In the genomic region with DNA sequence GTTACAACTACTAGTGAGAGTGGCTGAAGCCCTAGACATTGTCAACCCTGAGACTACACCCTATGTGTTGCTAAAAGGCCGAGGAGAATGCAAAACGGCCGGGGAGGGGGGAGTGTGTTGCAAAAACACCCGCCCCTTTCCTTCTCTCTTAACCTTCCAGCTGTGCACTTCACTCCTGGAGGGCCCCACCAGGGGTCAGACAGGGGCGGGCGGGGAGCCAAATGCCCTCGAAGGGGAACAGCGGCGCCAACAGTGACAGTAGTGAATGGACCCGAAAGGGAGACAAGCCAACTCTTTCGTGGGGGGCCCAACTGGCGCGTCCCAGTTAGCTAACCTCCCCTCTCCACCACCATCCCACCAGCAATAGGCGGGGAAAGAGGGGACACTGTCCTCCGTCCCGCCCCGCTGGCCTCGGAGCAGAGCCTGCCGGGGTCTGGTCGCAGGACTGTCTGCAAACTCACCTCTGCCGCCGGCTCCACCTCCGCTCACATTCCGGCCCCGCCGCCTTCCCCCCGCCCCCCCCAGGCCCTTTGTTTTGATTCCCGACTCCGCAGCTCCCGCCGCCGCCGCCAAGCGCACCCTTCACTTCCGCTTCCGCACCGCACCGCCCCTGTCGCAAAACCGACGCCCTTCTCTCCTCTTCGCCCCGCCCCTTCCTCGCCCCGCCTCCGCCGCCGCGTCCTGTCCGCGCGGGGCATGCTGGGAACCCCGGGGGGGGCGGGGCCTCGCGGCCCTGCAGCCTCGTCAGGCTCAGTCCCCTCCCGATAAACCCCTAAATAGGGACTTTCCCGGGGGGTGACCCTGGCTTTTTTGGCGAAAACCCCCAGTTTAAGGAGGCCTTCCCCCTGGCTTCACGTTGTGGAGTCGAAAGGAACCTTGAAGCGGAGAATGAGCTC, we compare ENCODE assay signal across 1 cellular context.
TF ChIP-seq lines count a peak whose summit lies in the region.

A gene with protein sequence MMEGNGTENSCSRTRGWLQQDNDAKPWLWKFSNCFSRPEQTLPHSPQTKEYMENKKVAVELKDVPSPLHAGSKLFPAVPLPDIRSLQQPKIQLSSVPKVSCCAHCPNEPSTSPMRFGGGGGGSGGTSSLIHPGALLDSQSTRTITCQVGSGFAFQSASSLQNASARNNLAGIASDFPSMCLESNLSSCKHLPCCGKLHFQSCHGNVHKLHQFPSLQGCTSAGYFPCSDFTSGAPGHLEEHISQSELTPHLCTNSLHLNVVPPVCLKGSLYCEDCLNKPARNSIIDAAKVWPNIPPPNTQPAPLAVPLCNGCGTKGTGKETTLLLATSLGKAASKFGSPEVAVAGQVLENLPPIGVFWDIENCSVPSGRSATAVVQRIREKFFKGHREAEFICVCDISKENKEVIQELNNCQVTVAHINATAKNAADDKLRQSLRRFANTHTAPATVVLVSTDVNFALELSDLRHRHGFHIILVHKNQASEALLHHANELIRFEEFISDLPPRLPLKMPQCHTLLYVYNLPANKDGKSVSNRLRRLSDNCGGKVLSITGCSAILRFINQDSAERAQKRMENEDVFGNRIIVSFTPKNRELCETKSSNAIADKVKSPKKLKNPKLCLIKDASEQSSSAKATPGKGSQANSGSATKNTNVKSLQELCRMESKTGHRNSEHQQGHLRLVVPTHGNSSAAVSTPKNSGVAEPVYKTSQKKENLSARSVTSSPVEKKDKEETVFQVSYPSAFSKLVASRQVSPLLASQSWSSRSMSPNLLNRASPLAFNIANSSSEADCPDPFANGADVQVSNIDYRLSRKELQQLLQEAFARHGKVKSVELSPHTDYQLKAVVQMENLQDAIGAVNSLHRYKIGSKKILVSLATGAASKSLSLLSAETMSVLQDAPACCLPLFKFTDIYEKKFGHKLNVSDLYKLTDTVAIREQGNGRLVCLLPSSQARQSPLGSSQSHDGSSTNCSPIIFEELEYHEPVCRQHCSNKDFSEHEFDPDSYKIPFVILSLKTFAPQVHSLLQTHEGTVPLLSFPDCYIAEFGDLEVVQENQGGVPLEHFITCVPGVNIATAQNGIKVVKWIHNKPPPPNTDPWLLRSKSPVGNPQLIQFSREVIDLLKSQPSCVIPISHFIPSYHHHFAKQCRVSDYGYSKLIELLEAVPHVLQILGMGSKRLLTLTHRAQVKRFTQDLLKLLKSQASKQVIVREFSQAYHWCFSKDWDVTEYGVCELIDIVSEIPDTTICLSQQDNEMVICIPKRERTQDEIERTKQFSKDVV (N-terminal part only) (minus strand): TSS at position 598 of the 896 bp plus-strand sequence. CDS start 3,921 bp downstream, outside the sequence.

TF ChIP-seq in H1, 55 proteins besides CTCF, POLR2A, EP300 and RAD21:
- TF ChIP-seq, protein P1, sequence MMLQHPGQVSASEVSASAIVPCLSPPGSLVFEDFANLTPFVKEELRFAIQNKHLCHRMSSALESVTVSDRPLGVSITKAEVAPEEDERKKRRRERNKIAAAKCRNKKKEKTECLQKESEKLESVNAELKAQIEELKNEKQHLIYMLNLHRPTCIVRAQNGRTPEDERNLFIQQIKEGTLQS (IDR thresholded peaks at IDR 0.05; ENCODE audit: insufficient read depth, low read depth, low read length), result 0 out of 2 replicates have a peak, but pooled peaks have one; percentile 8
- TF ChIP-seq JUN (IDR thresholded peaks at IDR 0.05; ENCODE audit: low read depth, low read length) (no peak), SAP30 (IDR thresholded peaks at IDR 0.05; ENCODE audit: insufficient read depth, insufficient replicate concordance, low read length) (peak; percentile 94), EZH2 (IDR thresholded peaks at IDR 0.05; ENCODE audit: low read depth, low read length, severe bottlenecking) (no peak), BCL11A (IDR thresholded peaks at IDR 0.05; ENCODE audit: low read depth in 2 of 2, low read length in 2 of 2) (no peak), BRCA1 (IDR thresholded peaks at IDR 0.05; ENCODE audit: low read depth, low read length) (no peak), TEAD4 (IDR thresholded peaks at IDR 0.05; ENCODE audit: low read depth, low read length) (peak; percentile 67), ASH2L (IDR thresholded peaks at IDR 0.05; ENCODE audit: low read length) (peak; percentile 73), TBP (IDR thresholded peaks at IDR 0.05; ENCODE audit: low read depth, low read length) (0 out of 2 replicates have a peak, but pooled peaks have one; percentile 29), GABPA (IDR thresholded peaks at IDR 0.05; ENCODE audit: borderline replicate concordance, insufficient read depth, low read length) (peak; percentile 61; the same call in 1 of the 2 replicates), FOSL1 (IDR thresholded peaks at IDR 0.05; ENCODE audit: insufficient read depth, low read depth, low read length) (no peak), KDM1A (IDR thresholded peaks at IDR 0.05; ENCODE audit: borderline replicate concordance, low read length) (no peak), KDM4A (IDR thresholded peaks at IDR 0.05; ENCODE audit: low read depth, low read length, severe bottlenecking) (peak; percentile 69), NANOG (IDR thresholded peaks at IDR 0.05; ENCODE audit: insufficient read depth, low read depth, low read length, poor library complexity, severe bottlenecking) (no peak), SP2 (IDR thresholded peaks at IDR 0.05; ENCODE audit: low read length) (no peak), RBBP5 (IDR thresholded peaks at IDR 0.05; ENCODE audit: borderline replicate concordance, low read depth, low read length) (peak; percentile 54; the same call in 1 of the 2 replicates), PHF8 (conservative IDR thresholded peaks at IDR 0.05; ENCODE audit: low read depth, low read length) (peak; percentile 96), SIN3A (conservative IDR thresholded peaks at IDR 0.05 in 1 of 2, IDR thresholded peaks at IDR 0.05 in 1 of 2; ENCODE audit: low read depth in 1 of 2, low read length in 2 of 2) (peak; percentile 43 to 80; a peak in 2 of 4 replicates), BACH1 (IDR thresholded peaks at IDR 0.05; ENCODE audit: low read length) (no peak), CREB1 (IDR thresholded peaks at IDR 0.05) (peak; percentile 57; the same call in 1 of the 2 replicates), HDAC6 (IDR thresholded peaks at IDR 0.05; ENCODE audit: low read depth, low read length) (no peak), TAF1 (IDR thresholded peaks at IDR 0.05; ENCODE audit: low read depth, low read length) (peak; percentile 68; the same call in 1 of the 2 replicates), POLR2AphosphoS5 (IDR thresholded peaks at IDR 0.05; ENCODE audit: low read depth, low read length) (no peak; the same call in none of the 2 replicates), RNF2 (IDR thresholded peaks at IDR 0.05; ENCODE audit: borderline replicate concordance, low read depth, low read length, missing control alignments, poor library complexity, severe bottlenecking) (no peak), SUZ12 (IDR thresholded peaks at IDR 0.05; ENCODE audit: low read length) (no peak), TAF7 (optimal IDR thresholded peaks at IDR 0.05; ENCODE audit: borderline replicate concordance, low read depth, low read length) (peak; percentile 47)
- TF ChIP-seq, protein P2, sequence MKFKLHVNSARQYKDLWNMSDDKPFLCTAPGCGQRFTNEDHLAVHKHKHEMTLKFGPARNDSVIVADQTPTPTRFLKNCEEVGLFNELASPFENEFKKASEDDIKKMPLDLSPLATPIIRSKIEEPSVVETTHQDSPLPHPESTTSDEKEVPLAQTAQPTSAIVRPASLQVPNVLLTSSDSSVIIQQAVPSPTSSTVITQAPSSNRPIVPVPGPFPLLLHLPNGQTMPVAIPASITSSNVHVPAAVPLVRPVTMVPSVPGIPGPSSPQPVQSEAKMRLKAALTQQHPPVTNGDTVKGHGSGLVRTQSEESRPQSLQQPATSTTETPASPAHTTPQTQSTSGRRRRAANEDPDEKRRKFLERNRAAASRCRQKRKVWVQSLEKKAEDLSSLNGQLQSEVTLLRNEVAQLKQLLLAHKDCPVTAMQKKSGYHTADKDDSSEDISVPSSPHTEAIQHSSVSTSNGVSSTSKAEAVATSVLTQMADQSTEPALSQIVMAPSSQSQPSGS (IDR thresholded peaks at IDR 0.05; ENCODE audit: low read length), result no peak
- TF ChIP-seq, protein P3, sequence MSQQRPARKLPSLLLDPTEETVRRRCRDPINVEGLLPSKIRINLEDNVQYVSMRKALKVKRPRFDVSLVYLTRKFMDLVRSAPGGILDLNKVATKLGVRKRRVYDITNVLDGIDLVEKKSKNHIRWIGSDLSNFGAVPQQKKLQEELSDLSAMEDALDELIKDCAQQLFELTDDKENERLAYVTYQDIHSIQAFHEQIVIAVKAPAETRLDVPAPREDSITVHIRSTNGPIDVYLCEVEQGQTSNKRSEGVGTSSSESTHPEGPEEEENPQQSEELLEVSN (IDR thresholded peaks at IDR 0.05), result no peak
TF ChIP-seq in H1: peak in this region for 13.
